16 cellular contexts compared by ENCODE assay signal in genomic region chr18:49017813-49018552, GRCh38.
DNase-seq lines count a peak whose midpoint lies in the region; ATAC-seq, FAIRE-seq and TF ChIP-seq lines count a peak whose summit lies in the region.
"Had no signal": no experiment of that assay in that cellular context is flagged by ENCODE, and none has a peak within 500 bp of the region (broad histone marks: within the 10 kb centered on the region; RNA-seq: fewer than 3 reads in every experiment).

No MANE protein-coding gene starts in this region.

- H4K91ac ChIP-seq in trophoblast cell (ENCODE audit: low read depth, low read length), result peak overlapping the region; percentile 92

- H2BK5ac ChIP-seq in trophoblast cell (ENCODE audit: low read depth, low read length, poor library complexity), result peak overlapping the region; percentile 66

- H3K36me3 ChIP-seq in colonic mucosa (no peaks in the 10 kb centered on the region), trophoblast cell (ENCODE audit: control insufficient read depth in 1 of 2, insufficient read depth in 2 of 2, low read length in 2 of 2) (no peaks in the 10 kb centered on the region), BE2C (no peaks in the 10 kb centered on the region)
- H3K36me3 ChIP-seq: heart right ventricle had no signal

- H3K9me3 ChIP-seq in colonic mucosa (no peaks in the 10 kb centered on the region), trophoblast cell (ENCODE audit: insufficient read depth, low read depth, low read length) (peaks cover 7% of the 10 kb centered on the region), BE2C (no peaks in the 10 kb centered on the region)
- H3K9me3 ChIP-seq: heart right ventricle had no signal

- FAIRE-seq in urothelium cell line (lab: Jason Lieb, UNC), result no peak

- no peak overlapping the region for H3K23ac ChIP-seq in trophoblast cell (ENCODE audit: low read length)

- H3K27ac Mint-ChIP-seq in CD14-positive monocyte, result no peak overlapping the region
- H3K27ac Mint-ChIP-seq: activated B cell treated with CpG ODN at 0.5 μM for 24 hours; activated naive CD8-positive, alpha-beta T cell; CD4-positive, CD25-positive, alpha-beta regulatory T cell had no signal

- H3K18ac ChIP-seq in trophoblast cell (ENCODE audit: low read length), result peak overlapping the region; percentile 78

- H3K4me1 ChIP-seq in colonic mucosa (no peaks in the 10 kb centered on the region), trophoblast cell (ENCODE audit: control insufficient read depth in 1 of 2, insufficient read depth in 2 of 2, low read length in 2 of 2) (peaks cover 46 to 62% of the 10 kb centered on the region in 2 experiments), BE2C (no peaks in the 10 kb centered on the region)

- H3K79me1 ChIP-seq in trophoblast cell (ENCODE audit: low read length), result peaks cover 67% of the 10 kb centered on the region

- H3K4me2 ChIP-seq in trophoblast cell (ENCODE audit: low read length), result no peak overlapping the region

- no peaks in the 10 kb centered on the region for H3K36me3 Mint-ChIP-seq in CD14-positive monocyte
- H3K36me3 Mint-ChIP-seq: activated naive CD8-positive, alpha-beta T cell; CD4-positive, CD25-positive, alpha-beta regulatory T cell had no signal

- intact Hi-C loops in CD14-positive monocyte (cut with micrococcal nuclease) (no loop called here), colonic mucosa (cut with DNase I) (no loop called here)

- H3K4me3 ChIP-seq in colonic mucosa, result no peak overlapping the region
- no peak overlapping the region for H3K4me3 ChIP-seq in trophoblast cell (ENCODE audit: low read depth, low read length)
- no peak overlapping the region for H3K4me3 ChIP-seq in BE2C (ENCODE audit: low read depth, low read length)
- H3K4me3 ChIP-seq: heart right ventricle had no signal

- no peaks in the 10 kb centered on the region for H3K9me3 Mint-ChIP-seq in CD14-positive monocyte
- H3K9me3 Mint-ChIP-seq: activated B cell treated with CpG ODN at 0.5 μM for 24 hours; CD4-positive, CD25-positive, alpha-beta regulatory T cell had no signal

- no CpG with 5 or more reads among the region's 21 CpGs for WGBS in trophoblast cell (ENCODE audit: extremely low coverage, insufficient coverage, insufficient read length)

- peak overlapping the region; percentile 85 for H3K4ac ChIP-seq in trophoblast cell (ENCODE audit: low read depth, low read length)

- no peak overlapping the region for H3K4me3 Mint-ChIP-seq in CD14-positive monocyte
- H3K4me3 Mint-ChIP-seq: activated B cell treated with CpG ODN at 0.5 μM for 24 hours; activated naive CD8-positive, alpha-beta T cell; CD4-positive, CD25-positive, alpha-beta regulatory T cell had no signal

- peak overlapping the region; percentile 20 for H4K12ac ChIP-seq in trophoblast cell (ENCODE audit: low read depth, low read length)

- peak overlapping the region; percentile 78 for H3K14ac ChIP-seq in trophoblast cell (ENCODE audit: low read length)

- peak overlapping the region; percentile 93 for H2AK5ac ChIP-seq in trophoblast cell (ENCODE audit: low read length)

- peak; percentile 38 for DNase-seq in CD14-positive monocyte (ENCODE audit: low spot score)
- DNase-seq in GM13976 (ENCODE audit: low spot score), result peak; percentile 21
- peak; percentile 13 for DNase-seq in colonic mucosa
- no peak for DNase-seq in trophoblast cell
- no peak for DNase-seq in urothelium cell line (ENCODE audit: low spot score)
- no peak for DNase-seq in DMS79 treated with DMSO at 0.1 percent for 48 hours (lab: John Stamatoyannopoulos, UW)
- no peak for DNase-seq in BE2C
- DNase-seq: activated B cell treated with CpG ODN at 0.5 μM for 24 hours; activated T-cell treated with anti-CD3 and anti-CD28 coated beads for 4 hours; CD4-positive, CD25-positive, alpha-beta regulatory T cell; effector CD4-positive, alpha-beta T cell; heart right ventricle; NCI-H774; nucleus accumbens had no signal

- H3K9ac ChIP-seq in colonic mucosa (ENCODE audit: low read depth in 2 of 2, low read length in 2 of 2) (no peak overlapping the region), trophoblast cell (ENCODE audit: low read length) (peak overlapping the region; percentile 36)

- no peak for ATAC-seq in GM19455 (IDR thresholded peaks at IDR 0.05; ENCODE audit: unreplicated experiment)

- H3K4me1 Mint-ChIP-seq in CD14-positive monocyte, result peaks cover 7% of the 10 kb centered on the region
- H3K4me1 Mint-ChIP-seq: CD4-positive, CD25-positive, alpha-beta regulatory T cell had no signal

- peaks cover 0 to 2% (median 2%) of the 10 kb centered on the region in 3 donors for H3K27me3 Mint-ChIP-seq in CD14-positive monocyte (ENCODE audit: low read depth in 3 of 3)
- H3K27me3 Mint-ChIP-seq: activated B cell treated with CpG ODN at 0.5 μM for 24 hours; activated naive CD8-positive, alpha-beta T cell; CD4-positive, CD25-positive, alpha-beta regulatory T cell had no signal

- peak overlapping the region; percentile 76 for H2BK12ac ChIP-seq in trophoblast cell (ENCODE audit: low read length)

- TF ChIP-seq CTCF in CD14-positive monocyte (IDR thresholded peaks at IDR 0.05) (no peak), GM13976 (IDR thresholded peaks at IDR 0.05; ENCODE audit: borderline replicate concordance, control extremely low read depth, extremely low read depth, insufficient read depth, missing control alignments) (no peak), colonic mucosa (IDR thresholded peaks at IDR 0.05) (no peak), BE2C (IDR thresholded peaks at IDR 0.05; ENCODE audit: low read depth, low read length) (no peak)

- H4K8ac ChIP-seq in trophoblast cell (ENCODE audit: low read depth, low read length), result peak overlapping the region; percentile 49

- H3K27me3 ChIP-seq in colonic mucosa (no peaks in the 10 kb centered on the region), trophoblast cell (ENCODE audit: insufficient read depth, low read length) (no peaks in the 10 kb centered on the region), BE2C (no peaks in the 10 kb centered on the region)
- H3K27me3 ChIP-seq: heart right ventricle had no signal

- peak overlapping the region; percentile 1 for H2AFZ ChIP-seq in trophoblast cell (ENCODE audit: insufficient read depth, low read length, poor library complexity)

- H3K79me2 ChIP-seq in trophoblast cell (ENCODE audit: control insufficient read depth, insufficient read depth, low read length, poor library complexity), result peaks cover 23% of the 10 kb centered on the region

- in situ Hi-C loops in GM13976 (cut with MboI; ENCODE audit: low sequenced_read_pairs, unreplicated experiment), result no loop called here

- H3K27ac ChIP-seq in colonic mucosa (no peak overlapping the region), trophoblast cell (ENCODE audit: low read depth, low read length) (peak overlapping the region; percentile 86)
- H3K27ac ChIP-seq: heart right ventricle had no signal

- peak overlapping the region; percentile 89 for H2BK120ac ChIP-seq in trophoblast cell (ENCODE audit: insufficient read depth, low read length, poor library complexity)

Comparison
In these comparisons a context has a peak if more than half of its experiments do, and no peak if none do; other contexts are left out.
1. DNase-seq: peak in CD14-positive monocyte (single experiment), GM13976 (single experiment) and colonic mucosa (single experiment); none in trophoblast cell (0 of 2), urothelium cell line (single experiment), DMS79 treated with DMSO at 0.1 percent for 48 hours (single experiment) and BE2C (single experiment).